ENCODE assay signal across 8 cellular contexts in genomic region chr5:102866315-102866693, GRCh38.
DNase-seq lines count a peak whose midpoint lies in the region; ATAC-seq and FAIRE-seq lines count a peak whose summit lies in the region.

No MANE protein-coding gene starts in this region.

- H3K27ac ChIP-seq in duodenal mucosa (ENCODE audit: low read depth, low read length), result peak overlapping the region; percentile 39
- H3K27ac ChIP-seq in muscle layer of duodenum (ENCODE audit: low read length), result peak overlapping the region; percentile 76

- DNase-seq in GM19239 (ENCODE audit: insufficient read length, low spot score), result no peak
- DNase-seq in MG63, result no peak
- no peak for DNase-seq in effector CD4-positive, alpha-beta T cell

- H3K27me3 ChIP-seq in MG63, result no peaks in the 10 kb centered on the region
- no peaks in the 10 kb centered on the region for H3K27me3 ChIP-seq in duodenal mucosa (ENCODE audit: control insufficient read depth in 1 of 2, insufficient read depth in 2 of 2, low read length in 2 of 2)
- H3K27me3 ChIP-seq in muscle layer of duodenum (ENCODE audit: low read depth, low read length), result no peaks in the 10 kb centered on the region

- no peaks in the 10 kb centered on the region for H3K36me3 ChIP-seq in MG63
- no peaks in the 10 kb centered on the region for H3K36me3 ChIP-seq in duodenal mucosa (ENCODE audit: control insufficient read depth in 1 of 2, insufficient read depth in 2 of 2, low read length in 2 of 2)
- H3K36me3 ChIP-seq in muscle layer of duodenum (ENCODE audit: control insufficient read depth in 1 of 2, insufficient read depth in 2 of 2, low read length in 2 of 2), result no peaks in the 10 kb centered on the region

- peak; percentile 63 for FAIRE-seq in GM19239 (lab: Jason Lieb, UNC)

- no peak for ATAC-seq in GM21576 (IDR thresholded peaks at IDR 0.05; ENCODE audit: unreplicated experiment)
- ATAC-seq in GM19324 (IDR thresholded peaks at IDR 0.05; ENCODE audit: low FRiP score, unreplicated experiment), result no peak
- no peak for ATAC-seq in HG03045 (IDR thresholded peaks at IDR 0.05; ENCODE audit: unreplicated experiment)

- H3K4me3 ChIP-seq in MG63 (peak overlapping the region; percentile 62), duodenal mucosa (ENCODE audit: low read depth in 1 of 2, low read length in 2 of 2) (peak overlapping the region; percentile 77 to 89), muscle layer of duodenum (ENCODE audit: low read depth in 1 of 2, low read length in 2 of 2) (peak overlapping the region; percentile 91)

- H3K9me3 ChIP-seq in MG63 (no peaks in the 10 kb centered on the region), duodenal mucosa (ENCODE audit: control insufficient read depth in 1 of 2, low read length in 2 of 2) (no peaks in the 10 kb centered on the region), muscle layer of duodenum (ENCODE audit: control insufficient read depth in 1 of 2, low read length in 2 of 2) (no peaks in the 10 kb centered on the region)

- H3K9ac ChIP-seq in duodenal mucosa (ENCODE audit: low read depth in 1 of 2, low read length in 2 of 2), result peak overlapping the region; percentile 72 to 81

- H3K4me1 ChIP-seq in duodenal mucosa (ENCODE audit: control insufficient read depth in 1 of 2, insufficient read depth in 2 of 2, low read length in 2 of 2), result peaks cover 18 to 19% of the 10 kb centered on the region in 2 donors
- H3K4me1 ChIP-seq in muscle layer of duodenum (ENCODE audit: control insufficient read depth in 1 of 2, insufficient read depth in 2 of 2, low read length in 2 of 2), result peaks cover 0 to 13% of the 10 kb centered on the region in 2 donors
